ENCODE assay signal across 26 cellular contexts in genomic region chr4:30792616-30793015, GRCh38.
DNase-seq lines count a peak whose midpoint lies in the region; ATAC-seq and TF ChIP-seq lines count a peak whose summit lies in the region.
"Had no signal": no experiment of that assay in that cellular context is flagged by ENCODE, and none has a peak within 500 bp of the region (broad histone marks: within the 10 kb centered on the region; RNA-seq: fewer than 3 reads in every experiment).

No MANE protein-coding gene starts in this region.

- TF ChIP-seq CTCF in A673 (conservative IDR thresholded peaks at IDR 0.05; ENCODE audit: low read depth, low read length) (no peak), endodermal cell (conservative IDR thresholded peaks at IDR 0.05) (no peak), progenitor cell of endocrine pancreas (IDR thresholded peaks at IDR 0.05; ENCODE audit: unreplicated experiment) (no peak)

- no peak for DNase-seq in A673 (ENCODE audit: low spot score)
- DNase-seq in LHCN-M2 (ENCODE audit: low read depth) = peak; percentile 19
- DNase-seq in endodermal cell = no peak
- no peak for DNase-seq in progenitor cell of endocrine pancreas (ENCODE audit: low spot score, unreplicated experiment)
- no peak for DNase-seq in activated naive CD4-positive, alpha-beta T cell treated with Interleukin-2 at 50 U/mL for 16 hours
- no peak for DNase-seq in activated naive CD8-positive, alpha-beta T cell treated with anti-CD3 and anti-CD28 coated beads for 36 hours
- DNase-seq: GF-D8, H7, HFFc6, MM.1S, NCI-H1048, NCI-H1436 treated with DMSO at 0.1 percent for 48 hours, NCI-H1930, NCI-H226, NCI-H510A treated with DMSO at 0.1 percent for 48 hours, NCI-H748 treated with DMSO at 0.1 percent for 48 hours, PC-9, RPMI8226, SHP77 treated with DMSO at 0.1 percent for 48 hours had no signal

- intact Hi-C loops in A673 (cut with micrococcal nuclease; ENCODE audit: unreplicated experiment) = no loop called here

- H3K4me3 ChIP-seq in A673 (ENCODE audit: low read depth, low read length, poor library complexity, severe bottlenecking) (no peak overlapping the region), endodermal cell (ENCODE audit: low read length) (peak overlapping the region; percentile 52)
- H3K4me3 ChIP-seq: K562, PC-9, SK-N-MC had no signal

- POLR2A ChIA-PET in A673 (lab: Charles Lee; ENCODE audit: low non-redundant PET) = no interaction called here

- peaks cover 52% of the 10 kb centered on the region for H3K4me1 Mint-ChIP-seq in endodermal cell
- H3K4me1 Mint-ChIP-seq in progenitor cell of endocrine pancreas (ENCODE audit: low read depth) = peaks cover 33% of the 10 kb centered on the region
- no peaks in the 10 kb centered on the region for H3K4me1 Mint-ChIP-seq in activated naive CD8-positive, alpha-beta T cell treated with anti-CD3 and anti-CD28 coated beads for 36 hours
- H3K4me1 Mint-ChIP-seq: B cell, CD14-positive monocyte had no signal

- peak overlapping the region; percentile 14 for H3K9ac ChIP-seq in endodermal cell (ENCODE audit: extremely low read depth, low read length, poor library complexity, severe bottlenecking)

- peaks cover 8% of the 10 kb centered on the region for H3K36me3 Mint-ChIP-seq in endodermal cell (ENCODE audit: low read depth)
- H3K36me3 Mint-ChIP-seq in progenitor cell of endocrine pancreas (ENCODE audit: insufficient read depth) = no peaks in the 10 kb centered on the region
- no peaks in the 10 kb centered on the region for H3K36me3 Mint-ChIP-seq in activated naive CD8-positive, alpha-beta T cell treated with anti-CD3 and anti-CD28 coated beads for 36 hours
- H3K36me3 Mint-ChIP-seq: CD14-positive monocyte had no signal

- H3K27me3 ChIP-seq in A673 (replicated peaks; ENCODE audit: insufficient read depth, low read depth, low read length, poor library complexity) (no peaks in the 10 kb centered on the region), endodermal cell (ENCODE audit: control insufficient read depth, insufficient read depth, low read length, poor library complexity, severe bottlenecking) (no peaks in the 10 kb centered on the region)

- H3K4me3 Mint-ChIP-seq in endodermal cell = no peak overlapping the region
- no peak overlapping the region for H3K4me3 Mint-ChIP-seq in progenitor cell of endocrine pancreas (ENCODE audit: low read depth)
- no peak overlapping the region for H3K4me3 Mint-ChIP-seq in activated naive CD8-positive, alpha-beta T cell treated with anti-CD3 and anti-CD28 coated beads for 36 hours
- H3K4me3 Mint-ChIP-seq: B cell, CD14-positive monocyte, HFFc6 had no signal

- peaks cover 1% of the 10 kb centered on the region for H3K9me3 Mint-ChIP-seq in endodermal cell
- H3K9me3 Mint-ChIP-seq in progenitor cell of endocrine pancreas (ENCODE audit: low read depth) = no peaks in the 10 kb centered on the region
- H3K9me3 Mint-ChIP-seq in activated naive CD8-positive, alpha-beta T cell treated with anti-CD3 and anti-CD28 coated beads for 36 hours = no peaks in the 10 kb centered on the region
- H3K9me3 Mint-ChIP-seq: CD14-positive monocyte had no signal

- H3K27ac ChIP-seq in A673 (ENCODE audit: low read depth, low read length, poor library complexity, severe bottlenecking) (peak overlapping the region; percentile 3), endodermal cell (ENCODE audit: low read depth, low read length) (peak overlapping the region; percentile 48)
- H3K27ac ChIP-seq: HL-60, PC-9, SK-N-MC had no signal

- CTCF ChIA-PET in A673 (lab: Charles Lee) = no interaction called here

- BruUV-seq in A673 (replicated peaks; lab: Mats Ljungman, UMichigan) = no TSS peak

- H3K27me3 Mint-ChIP-seq in endodermal cell (ENCODE audit: insufficient read depth) (no peaks in the 10 kb centered on the region), progenitor cell of endocrine pancreas (no peaks in the 10 kb centered on the region)
- no peaks in the 10 kb centered on the region for H3K27me3 Mint-ChIP-seq in activated naive CD8-positive, alpha-beta T cell treated with anti-CD3 and anti-CD28 coated beads for 36 hours
- H3K27me3 Mint-ChIP-seq: B cell had no signal

- H3K9me3 ChIP-seq in A673 (ENCODE audit: low read depth, low read length, poor library complexity, severe bottlenecking) (no peaks in the 10 kb centered on the region), endodermal cell (ENCODE audit: control insufficient read depth, low read length) (no peaks in the 10 kb centered on the region)

- no peaks in the 10 kb centered on the region for H3K36me3 ChIP-seq in A673 (ENCODE audit: insufficient read depth, low read length, poor library complexity, severe bottlenecking)
- no peaks in the 10 kb centered on the region for H3K36me3 ChIP-seq in endodermal cell (ENCODE audit: control insufficient read depth, insufficient read depth, low read length)

- H3K4me1 ChIP-seq in A673 (ENCODE audit: insufficient read depth, low read length, poor library complexity, severe bottlenecking) = peaks cover 58% of the 10 kb centered on the region
- H3K4me1 ChIP-seq in endodermal cell (ENCODE audit: control insufficient read depth, insufficient read depth, low read length) = peaks cover 12% of the 10 kb centered on the region

- WGBS in endodermal cell (ENCODE audit: insufficient coverage in 1 of 2, insufficient read length in 1 of 2), 2 experiments = 50 to 75% methylated on average over 1 to 3 of the region's 3 CpGs

- no peak for ATAC-seq in GM21529 (IDR thresholded peaks at IDR 0.05; ENCODE audit: unreplicated experiment)
- ATAC-seq: HepG2, K562 had no signal

- H3K27ac Mint-ChIP-seq in endodermal cell (no peak overlapping the region), progenitor cell of endocrine pancreas (peak overlapping the region; percentile 39)
- H3K27ac Mint-ChIP-seq in activated naive CD8-positive, alpha-beta T cell treated with anti-CD3 and anti-CD28 coated beads for 36 hours = no peak overlapping the region
- H3K27ac Mint-ChIP-seq: B cell, CD14-positive monocyte, HFFc6 had no signal
